8 cellular contexts compared by ENCODE assay signal in genomic region chr2:230658877-230659652, GRCh38. TPM values are rescaled to one million over a fixed set of nuclear protein-coding genes. Genes with fewer than 3 reads are reported as not detected.
DNase-seq lines count a peak whose midpoint lies in the region; ATAC-seq and TF ChIP-seq lines count a peak whose summit lies in the region.

No MANE protein-coding gene starts in this region.

- intact Hi-C loops in activated CD8-positive, alpha-beta T cell treated with anti-CD3 and anti-CD28 coated beads for 36 hours (cut with micrococcal nuclease), result loop anchor here (1.0 kb wide), 1 partner anchor 15 kb away; no protein-coding TSS in a partner anchor
- intact Hi-C loops in spleen (cut with DNase I; ENCODE audit: low total_unique reads) (no loop called here), tibial artery (cut with DNase I; ENCODE audit: low total_unique reads) (no loop called here)

- WGBS in spleen, 5 donors, result 48 to 57% (median 50%) methylated on average over 10 to 11 of the region's 11 CpGs

- POLR2A ChIA-PET in activated CD8-positive, alpha-beta T cell treated with anti-CD3 and anti-CD28 coated beads for 36 hours (lab: Charles Lee), result interaction anchor here (0.8 to 4.9 kb wide), 14 partner anchors 9 to 139 kb away, joined by 3 to 54 read pairs (median 6); partner anchors contain the start of gene CAB39

- peaks cover 95% of the 10 kb centered on the region for H3K4me1 Mint-ChIP-seq in activated CD8-positive, alpha-beta T cell treated with anti-CD3 and anti-CD28 coated beads for 36 hours (ENCODE audit: low read depth)
- no peaks in the 10 kb centered on the region for H3K4me1 Mint-ChIP-seq in osteocyte (ENCODE audit: unreplicated experiment)

- H3K36me3 ChIP-seq in spleen (no peaks in the 10 kb centered on the region), tibial artery (no peaks in the 10 kb centered on the region)

- H3K27ac Mint-ChIP-seq in activated CD8-positive, alpha-beta T cell treated with anti-CD3 and anti-CD28 coated beads for 36 hours, result peak overlapping the region; percentile 97
- no peak overlapping the region for H3K27ac Mint-ChIP-seq in osteocyte (ENCODE audit: unreplicated experiment)

- H3K9me3 Mint-ChIP-seq in activated CD8-positive, alpha-beta T cell treated with anti-CD3 and anti-CD28 coated beads for 36 hours, result no peaks in the 10 kb centered on the region
- no peaks in the 10 kb centered on the region for H3K9me3 Mint-ChIP-seq in osteocyte (ENCODE audit: unreplicated experiment)

- DNase-seq in activated CD8-positive, alpha-beta T cell treated with anti-CD3 and anti-CD28 coated beads for 36 hours, result peak; percentile 92
- DNase-seq in spleen (no peak), SHP77 treated with DMSO at 0.1 percent for 48 hours (lab: John Stamatoyannopoulos, UW) (no peak), tibial artery (no peak), osteocyte (ENCODE audit: extremely low spot score, unreplicated experiment) (no peak), dedifferentiated amniotic fluid mesenchymal stem cell (ENCODE audit: extremely low spot score) (no peak)

- H3K4me1 ChIP-seq in spleen (peaks cover 41 to 77% (median 63%) of the 10 kb centered on the region in 6 donors), tibial artery (no peaks in the 10 kb centered on the region)

- CTCF ChIA-PET in activated CD8-positive, alpha-beta T cell treated with anti-CD3 and anti-CD28 coated beads for 36 hours (lab: Charles Lee), result interaction anchor here (0.7 to 3.3 kb wide), 8 partner anchors 9 to 139 kb away, joined by 3 to 15 read pairs (median 3); no protein-coding TSS in a partner anchor

- no peaks in the 10 kb centered on the region for H3K9me3 ChIP-seq in spleen
- H3K9me3 ChIP-seq in tibial artery, result no peaks in the 10 kb centered on the region

- ATAC-seq in GM19025 (IDR thresholded peaks at IDR 0.05; ENCODE audit: low read depth, unreplicated experiment), result peak; percentile 48
- peak; percentile 46 for ATAC-seq in HG03103 (IDR thresholded peaks at IDR 0.05; ENCODE audit: low read depth, unreplicated experiment)
- ATAC-seq in activated CD8-positive, alpha-beta T cell treated with anti-CD3 and anti-CD28 coated beads for 36 hours, result peak; percentile 71

- H3K27me3 ChIP-seq in spleen (replicated peaks in 1 of 7) (peaks cover 0 to 10% (median 0%) of the 10 kb centered on the region in 7 donors), tibial artery (no peaks in the 10 kb centered on the region)

- peak overlapping the region in 7 of 8 donors; percentile 46 to 89 (median 83) for H3K27ac ChIP-seq in spleen
- no peak overlapping the region for H3K27ac ChIP-seq in tibial artery

- peak overlapping the region; percentile 71 for H3K4me3 Mint-ChIP-seq in activated CD8-positive, alpha-beta T cell treated with anti-CD3 and anti-CD28 coated beads for 36 hours
- no peak overlapping the region for H3K4me3 Mint-ChIP-seq in osteocyte (ENCODE audit: unreplicated experiment)

- no peak for TF ChIP-seq POLR2A in spleen (IDR thresholded peaks at IDR 0.05)

- H3K36me3 Mint-ChIP-seq in activated CD8-positive, alpha-beta T cell treated with anti-CD3 and anti-CD28 coated beads for 36 hours (ENCODE audit: low read depth), result peaks cover 2% of the 10 kb centered on the region
- H3K36me3 Mint-ChIP-seq in osteocyte (ENCODE audit: unreplicated experiment), result no peaks in the 10 kb centered on the region

- H3K4me3 ChIP-seq in spleen (no peak overlapping the region), tibial artery (no peak overlapping the region)

- no peak for TF ChIP-seq CTCF in activated CD8-positive, alpha-beta T cell treated with anti-CD3 and anti-CD28 coated beads for 36 hours (IDR thresholded peaks at IDR 0.05)
- no peak for TF ChIP-seq CTCF in spleen (IDR thresholded peaks at IDR 0.05 in 8 of 11, conservative IDR thresholded peaks at IDR 0.05 in 3 of 11)
- TF ChIP-seq CTCF in tibial artery (IDR thresholded peaks at IDR 0.05), result no peak
- TF ChIP-seq CTCF in osteocyte (IDR thresholded peaks at IDR 0.05), result no peak

- H3K27me3 Mint-ChIP-seq in activated CD8-positive, alpha-beta T cell treated with anti-CD3 and anti-CD28 coated beads for 36 hours, result no peaks in the 10 kb centered on the region
- no peaks in the 10 kb centered on the region for H3K27me3 Mint-ChIP-seq in osteocyte (ENCODE audit: unreplicated experiment)

RNA-seq across cellular contexts. Expression of gene CAB39, which starts 53.6 kb away (rescaled TPM):
- 100 to 1,000 TPM; 119 to 120 TPM for total RNA-seq in activated CD8-positive, alpha-beta T cell treated with anti-CD3 and anti-CD28 coated beads for 36 hours
- total RNA-seq in spleen, result 100 to 1,000 TPM in 3 of 7 donors, 10 to 100 TPM in 4; 74.8 to 120 (median 85.1) TPM
- polyA plus RNA-seq in spleen, result 10 to 100 TPM; 24.4 to 42.0 (median 29.8) TPM
- total RNA-seq in osteocyte, result 40.8 and 43.2 TPM in 2 replicates

Comparison
In these comparisons a context has a peak if more than half of its experiments do, and no peak if none do; other contexts are left out.
1. H3K27ac ChIP-seq: peak in spleen (7 of 8); none in tibial artery (0 of 2).
2. Peak in every context shown above with its lines, with median percentiles within 50 percentile points of each other: ATAC-seq.